Comparison of ENCODE assay signal across 1 cellular context in the genomic region with DNA sequence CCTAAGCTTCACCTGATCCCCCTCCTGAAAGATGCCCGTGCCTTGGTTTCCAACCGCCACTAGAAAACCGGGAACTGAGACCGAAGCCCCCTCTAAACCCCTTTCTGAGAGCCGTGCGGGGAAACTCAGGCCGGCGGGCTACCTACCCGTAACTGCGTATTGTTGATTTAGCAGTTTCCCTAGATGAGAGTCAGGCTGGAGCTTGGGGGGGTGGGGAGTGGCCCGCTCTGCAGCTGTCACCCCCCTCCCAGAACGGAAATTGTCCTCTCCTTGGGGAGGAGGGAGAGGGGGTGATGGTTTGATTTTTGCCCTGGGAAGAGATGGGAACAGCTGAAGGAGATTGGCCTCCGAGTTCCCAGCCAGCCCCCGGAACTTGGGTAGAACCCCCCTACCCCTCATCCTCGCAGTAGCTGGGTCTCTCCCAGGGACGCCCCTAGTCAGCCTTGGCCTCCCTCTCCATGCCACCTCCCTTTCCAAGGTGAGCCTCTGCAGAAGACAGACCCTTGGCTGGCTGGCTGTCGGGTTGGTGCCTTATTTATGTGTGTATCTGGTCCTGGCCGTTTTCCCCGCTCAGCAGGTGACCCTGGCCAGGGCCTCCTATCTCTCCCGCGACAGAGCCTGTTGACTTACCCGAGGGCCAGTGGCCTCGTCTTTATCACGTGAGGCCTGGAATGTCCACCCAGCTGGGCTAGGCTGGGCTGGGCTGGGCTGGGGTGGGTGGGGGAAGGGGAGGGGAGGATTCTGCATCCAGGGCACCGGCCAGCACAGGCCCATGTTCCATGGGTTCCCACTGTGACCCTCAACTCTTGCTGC.
A peak's percentile ranks its signal among the peaks of the same experiment; 100 is the strongest.
TF ChIP-seq lines count a peak whose summit lies in the region.

No MANE protein-coding gene starts in this region.

TF ChIP-seq in HepG2, 621 proteins besides CTCF, POLR2A, EP300 and RAD21 (continued from another document and continues in another):
- TF ChIP-seq, protein P1, sequence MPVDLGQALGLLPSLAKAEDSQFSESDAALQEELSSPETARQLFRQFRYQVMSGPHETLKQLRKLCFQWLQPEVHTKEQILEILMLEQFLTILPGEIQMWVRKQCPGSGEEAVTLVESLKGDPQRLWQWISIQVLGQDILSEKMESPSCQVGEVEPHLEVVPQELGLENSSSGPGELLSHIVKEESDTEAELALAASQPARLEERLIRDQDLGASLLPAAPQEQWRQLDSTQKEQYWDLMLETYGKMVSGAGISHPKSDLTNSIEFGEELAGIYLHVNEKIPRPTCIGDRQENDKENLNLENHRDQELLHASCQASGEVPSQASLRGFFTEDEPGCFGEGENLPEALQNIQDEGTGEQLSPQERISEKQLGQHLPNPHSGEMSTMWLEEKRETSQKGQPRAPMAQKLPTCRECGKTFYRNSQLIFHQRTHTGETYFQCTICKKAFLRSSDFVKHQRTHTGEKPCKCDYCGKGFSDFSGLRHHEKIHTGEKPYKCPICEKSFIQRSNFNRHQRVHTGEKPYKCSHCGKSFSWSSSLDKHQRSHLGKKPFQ (CRISPR knock-in tag; IDR thresholded peaks at IDR 0.05; ENCODE audit: insufficient replicate concordance), result no peak
- no peak for TF ChIP-seq HNRNPUL1 (IDR thresholded peaks at IDR 0.05; ENCODE audit: low read depth, low read length)
- peak; percentile 34 for TF ChIP-seq TBL1XR1 (IDR thresholded peaks at IDR 0.05; ENCODE audit: borderline replicate concordance, low read length, partially characterized antibody)
- peak; percentile 63; the same call in 1 of the 2 replicates for TF ChIP-seq ZFY (CRISPR knock-in tag; IDR thresholded peaks at IDR 0.05)
- no peak for TF ChIP-seq SATB2 (CRISPR knock-in tag; IDR thresholded peaks at IDR 0.05)
- no peak for TF ChIP-seq NR2F2 (IDR thresholded peaks at IDR 0.05; ENCODE audit: borderline replicate concordance, low read depth)
- no peak for TF ChIP-seq ZNF337 (CRISPR knock-in tag; IDR thresholded peaks at IDR 0.05; ENCODE audit: borderline replicate concordance, low read depth)
- no peak for TF ChIP-seq IKZF4 (CRISPR knock-in tag; IDR thresholded peaks at IDR 0.05; ENCODE audit: borderline replicate concordance, low read depth, not compliant biosample characterization)
- no peak for TF ChIP-seq RFXAP (CRISPR knock-in tag; IDR thresholded peaks at IDR 0.05; ENCODE audit: borderline replicate concordance)
- TF ChIP-seq, protein P2, sequence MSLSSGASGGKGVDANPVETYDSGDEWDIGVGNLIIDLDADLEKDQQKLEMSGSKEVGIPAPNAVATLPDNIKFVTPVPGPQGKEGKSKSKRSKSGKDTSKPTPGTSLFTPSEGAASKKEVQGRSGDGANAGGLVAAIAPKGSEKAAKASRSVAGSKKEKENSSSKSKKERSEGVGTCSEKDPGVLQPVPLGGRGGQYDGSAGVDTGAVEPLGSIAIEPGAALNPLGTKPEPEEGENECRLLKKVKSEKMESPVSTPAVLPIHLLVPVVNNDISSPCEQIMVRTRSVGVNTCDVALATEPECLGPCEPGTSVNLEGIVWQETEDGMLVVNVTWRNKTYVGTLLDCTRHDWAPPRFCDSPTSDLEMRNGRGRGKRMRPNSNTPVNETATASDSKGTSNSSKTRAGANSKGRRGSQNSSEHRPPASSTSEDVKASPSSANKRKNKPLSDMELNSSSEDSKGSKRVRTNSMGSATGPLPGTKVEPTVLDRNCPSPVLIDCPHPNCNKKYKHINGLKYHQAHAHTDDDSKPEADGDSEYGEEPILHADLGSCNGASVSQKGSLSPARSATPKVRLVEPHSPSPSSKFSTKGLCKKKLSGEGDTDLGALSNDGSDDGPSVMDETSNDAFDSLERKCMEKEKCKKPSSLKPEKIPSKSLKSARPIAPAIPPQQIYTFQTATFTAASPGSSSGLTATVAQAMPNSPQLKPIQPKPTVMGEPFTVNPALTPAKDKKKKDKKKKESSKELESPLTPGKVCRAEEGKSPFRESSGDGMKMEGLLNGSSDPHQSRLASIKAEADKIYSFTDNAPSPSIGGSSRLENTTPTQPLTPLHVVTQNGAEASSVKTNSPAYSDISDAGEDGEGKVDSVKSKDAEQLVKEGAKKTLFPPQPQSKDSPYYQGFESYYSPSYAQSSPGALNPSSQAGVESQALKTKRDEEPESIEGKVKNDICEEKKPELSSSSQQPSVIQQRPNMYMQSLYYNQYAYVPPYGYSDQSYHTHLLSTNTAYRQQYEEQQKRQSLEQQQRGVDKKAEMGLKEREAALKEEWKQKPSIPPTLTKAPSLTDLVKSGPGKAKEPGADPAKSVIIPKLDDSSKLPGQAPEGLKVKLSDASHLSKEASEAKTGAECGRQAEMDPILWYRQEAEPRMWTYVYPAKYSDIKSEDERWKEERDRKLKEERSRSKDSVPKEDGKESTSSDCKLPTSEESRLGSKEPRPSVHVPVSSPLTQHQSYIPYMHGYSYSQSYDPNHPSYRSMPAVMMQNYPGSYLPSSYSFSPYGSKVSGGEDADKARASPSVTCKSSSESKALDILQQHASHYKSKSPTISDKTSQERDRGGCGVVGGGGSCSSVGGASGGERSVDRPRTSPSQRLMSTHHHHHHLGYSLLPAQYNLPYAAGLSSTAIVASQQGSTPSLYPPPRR (CRISPR knock-in tag; IDR thresholded peaks at IDR 0.05; ENCODE audit: borderline replicate concordance), result no peak
- no peak for TF ChIP-seq TOPORS (CRISPR knock-in tag; IDR thresholded peaks at IDR 0.05)
- TF ChIP-seq RFXANK (CRISPR knock-in tag; IDR thresholded peaks at IDR 0.05), result no peak
- TF ChIP-seq ZNF121 (CRISPR knock-in tag; IDR thresholded peaks at IDR 0.05), result no peak
- TF ChIP-seq, protein P3, sequence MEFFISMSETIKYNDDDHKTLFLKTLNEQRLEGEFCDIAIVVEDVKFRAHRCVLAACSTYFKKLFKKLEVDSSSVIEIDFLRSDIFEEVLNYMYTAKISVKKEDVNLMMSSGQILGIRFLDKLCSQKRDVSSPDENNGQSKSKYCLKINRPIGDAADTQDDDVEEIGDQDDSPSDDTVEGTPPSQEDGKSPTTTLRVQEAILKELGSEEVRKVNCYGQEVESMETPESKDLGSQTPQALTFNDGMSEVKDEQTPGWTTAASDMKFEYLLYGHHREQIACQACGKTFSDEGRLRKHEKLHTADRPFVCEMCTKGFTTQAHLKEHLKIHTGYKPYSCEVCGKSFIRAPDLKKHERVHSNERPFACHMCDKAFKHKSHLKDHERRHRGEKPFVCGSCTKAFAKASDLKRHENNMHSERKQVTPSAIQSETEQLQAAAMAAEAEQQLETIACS (CRISPR knock-in tag; IDR thresholded peaks at IDR 0.05), result no peak
- TF ChIP-seq NCOA1 (CRISPR knock-in tag; IDR thresholded peaks at IDR 0.05), result no peak
- TF ChIP-seq KDM5A (IDR thresholded peaks at IDR 0.05; ENCODE audit: borderline replicate concordance, low read length), result no peak
- no peak for TF ChIP-seq ATF7 (IDR thresholded peaks at IDR 0.05)
- TF ChIP-seq ATF7 (CRISPR knock-in tag; IDR thresholded peaks at IDR 0.05), result no peak
- no peak for TF ChIP-seq HOXA5 (CRISPR knock-in tag; IDR thresholded peaks at IDR 0.05)
- TF ChIP-seq, protein P4, sequence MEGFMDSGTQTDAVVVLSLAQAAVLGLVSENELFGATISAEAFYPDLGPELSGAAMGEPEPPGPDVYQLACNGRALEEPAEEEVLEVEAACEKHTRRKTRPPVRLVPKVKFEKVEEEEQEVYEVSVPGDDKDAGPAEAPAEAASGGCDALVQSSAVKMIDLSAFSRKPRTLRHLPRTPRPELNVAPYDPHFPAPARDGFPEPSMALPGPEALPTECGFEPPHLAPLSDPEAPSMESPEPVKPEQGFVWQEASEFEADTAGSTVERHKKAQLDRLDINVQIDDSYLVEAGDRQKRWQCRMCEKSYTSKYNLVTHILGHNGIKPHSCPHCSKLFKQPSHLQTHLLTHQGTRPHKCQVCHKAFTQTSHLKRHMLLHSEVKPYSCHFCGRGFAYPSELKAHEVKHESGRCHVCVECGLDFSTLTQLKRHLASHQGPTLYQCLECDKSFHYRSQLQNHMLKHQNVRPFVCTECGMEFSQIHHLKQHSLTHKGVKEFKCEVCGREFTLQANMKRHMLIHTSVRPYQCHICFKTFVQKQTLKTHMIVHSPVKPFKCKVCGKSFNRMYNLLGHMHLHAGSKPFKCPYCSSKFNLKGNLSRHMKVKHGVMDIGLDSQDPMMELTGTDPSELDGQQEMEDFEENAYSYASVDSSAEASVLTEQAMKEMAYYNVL (CRISPR knock-in tag; IDR thresholded peaks at IDR 0.05; ENCODE audit: borderline replicate concordance), result no peak
- TF ChIP-seq CSRNP1 (CRISPR knock-in tag; IDR thresholded peaks at IDR 0.05), result no peak
- peak; percentile 36; the same call in 1 of the 2 replicates for TF ChIP-seq GZF1 (CRISPR knock-in tag; IDR thresholded peaks at IDR 0.05)
- no peak for TF ChIP-seq ZNF362 (CRISPR knock-in tag; IDR thresholded peaks at IDR 0.05; ENCODE audit: borderline replicate concordance)
- TF ChIP-seq, protein P5, sequence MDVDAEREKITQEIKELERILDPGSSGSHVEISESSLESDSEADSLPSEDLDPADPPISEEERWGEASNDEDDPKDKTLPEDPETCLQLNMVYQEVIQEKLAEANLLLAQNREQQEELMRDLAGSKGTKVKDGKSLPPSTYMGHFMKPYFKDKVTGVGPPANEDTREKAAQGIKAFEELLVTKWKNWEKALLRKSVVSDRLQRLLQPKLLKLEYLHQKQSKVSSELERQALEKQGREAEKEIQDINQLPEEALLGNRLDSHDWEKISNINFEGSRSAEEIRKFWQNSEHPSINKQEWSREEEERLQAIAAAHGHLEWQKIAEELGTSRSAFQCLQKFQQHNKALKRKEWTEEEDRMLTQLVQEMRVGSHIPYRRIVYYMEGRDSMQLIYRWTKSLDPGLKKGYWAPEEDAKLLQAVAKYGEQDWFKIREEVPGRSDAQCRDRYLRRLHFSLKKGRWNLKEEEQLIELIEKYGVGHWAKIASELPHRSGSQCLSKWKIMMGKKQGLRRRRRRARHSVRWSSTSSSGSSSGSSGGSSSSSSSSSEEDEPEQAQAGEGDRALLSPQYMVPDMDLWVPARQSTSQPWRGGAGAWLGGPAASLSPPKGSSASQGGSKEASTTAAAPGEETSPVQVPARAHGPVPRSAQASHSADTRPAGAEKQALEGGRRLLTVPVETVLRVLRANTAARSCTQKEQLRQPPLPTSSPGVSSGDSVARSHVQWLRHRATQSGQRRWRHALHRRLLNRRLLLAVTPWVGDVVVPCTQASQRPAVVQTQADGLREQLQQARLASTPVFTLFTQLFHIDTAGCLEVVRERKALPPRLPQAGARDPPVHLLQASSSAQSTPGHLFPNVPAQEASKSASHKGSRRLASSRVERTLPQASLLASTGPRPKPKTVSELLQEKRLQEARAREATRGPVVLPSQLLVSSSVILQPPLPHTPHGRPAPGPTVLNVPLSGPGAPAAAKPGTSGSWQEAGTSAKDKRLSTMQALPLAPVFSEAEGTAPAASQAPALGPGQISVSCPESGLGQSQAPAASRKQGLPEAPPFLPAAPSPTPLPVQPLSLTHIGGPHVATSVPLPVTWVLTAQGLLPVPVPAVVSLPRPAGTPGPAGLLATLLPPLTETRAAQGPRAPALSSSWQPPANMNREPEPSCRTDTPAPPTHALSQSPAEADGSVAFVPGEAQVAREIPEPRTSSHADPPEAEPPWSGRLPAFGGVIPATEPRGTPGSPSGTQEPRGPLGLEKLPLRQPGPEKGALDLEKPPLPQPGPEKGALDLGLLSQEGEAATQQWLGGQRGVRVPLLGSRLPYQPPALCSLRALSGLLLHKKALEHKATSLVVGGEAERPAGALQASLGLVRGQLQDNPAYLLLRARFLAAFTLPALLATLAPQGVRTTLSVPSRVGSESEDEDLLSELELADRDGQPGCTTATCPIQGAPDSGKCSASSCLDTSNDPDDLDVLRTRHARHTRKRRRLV (CRISPR knock-in tag; IDR thresholded peaks at IDR 0.05), result no peak
- TF ChIP-seq ZNF263 (CRISPR knock-in tag; IDR thresholded peaks at IDR 0.05), result peak; percentile 92
- TF ChIP-seq CREB1 (IDR thresholded peaks at IDR 0.05), result 0 out of 2 replicates have a peak, but pooled peaks have one; percentile 15
- no peak for TF ChIP-seq CREB1 (CRISPR knock-in tag; IDR thresholded peaks at IDR 0.05)
- no peak for TF ChIP-seq ZFP36L2 (CRISPR knock-in tag; IDR thresholded peaks at IDR 0.05)
- TF ChIP-seq ZNF780A (CRISPR knock-in tag; IDR thresholded peaks at IDR 0.05), result no peak
- no peak for TF ChIP-seq PPARG (CRISPR knock-in tag; conservative IDR thresholded peaks at IDR 0.05)
- no peak for TF ChIP-seq HOXA9 (CRISPR knock-in tag; IDR thresholded peaks at IDR 0.05; ENCODE audit: borderline replicate concordance)
- TF ChIP-seq PBX3 (CRISPR knock-in tag; IDR thresholded peaks at IDR 0.05; ENCODE audit: borderline replicate concordance), result no peak
- TF ChIP-seq ZNF124 (CRISPR knock-in tag; IDR thresholded peaks at IDR 0.05), result no peak
- 0 out of 2 replicates have a peak, but pooled peaks have one; percentile 10 for TF ChIP-seq ZNF143 (CRISPR knock-in tag; IDR thresholded peaks at IDR 0.05)
- no peak for TF ChIP-seq SIX4 (CRISPR knock-in tag; IDR thresholded peaks at IDR 0.05)
- TF ChIP-seq SSRP1 (CRISPR knock-in tag; IDR thresholded peaks at IDR 0.05), result no peak; the same call in 1 of the 2 replicates
- no peak for TF ChIP-seq ZNF83 (CRISPR knock-in tag; IDR thresholded peaks at IDR 0.05; ENCODE audit: borderline replicate concordance)
- peak; percentile 73; the same call in 1 of the 2 replicates for TF ChIP-seq BORCS8-MEF2B (CRISPR knock-in tag; IDR thresholded peaks at IDR 0.05)
- no peak for TF ChIP-seq ZNF160 (CRISPR knock-in tag; IDR thresholded peaks at IDR 0.05)
- no peak for TF ChIP-seq MIXL1 (CRISPR knock-in tag; IDR thresholded peaks at IDR 0.05)
